11 cellular contexts compared by ENCODE assay signal in the genomic region with DNA sequence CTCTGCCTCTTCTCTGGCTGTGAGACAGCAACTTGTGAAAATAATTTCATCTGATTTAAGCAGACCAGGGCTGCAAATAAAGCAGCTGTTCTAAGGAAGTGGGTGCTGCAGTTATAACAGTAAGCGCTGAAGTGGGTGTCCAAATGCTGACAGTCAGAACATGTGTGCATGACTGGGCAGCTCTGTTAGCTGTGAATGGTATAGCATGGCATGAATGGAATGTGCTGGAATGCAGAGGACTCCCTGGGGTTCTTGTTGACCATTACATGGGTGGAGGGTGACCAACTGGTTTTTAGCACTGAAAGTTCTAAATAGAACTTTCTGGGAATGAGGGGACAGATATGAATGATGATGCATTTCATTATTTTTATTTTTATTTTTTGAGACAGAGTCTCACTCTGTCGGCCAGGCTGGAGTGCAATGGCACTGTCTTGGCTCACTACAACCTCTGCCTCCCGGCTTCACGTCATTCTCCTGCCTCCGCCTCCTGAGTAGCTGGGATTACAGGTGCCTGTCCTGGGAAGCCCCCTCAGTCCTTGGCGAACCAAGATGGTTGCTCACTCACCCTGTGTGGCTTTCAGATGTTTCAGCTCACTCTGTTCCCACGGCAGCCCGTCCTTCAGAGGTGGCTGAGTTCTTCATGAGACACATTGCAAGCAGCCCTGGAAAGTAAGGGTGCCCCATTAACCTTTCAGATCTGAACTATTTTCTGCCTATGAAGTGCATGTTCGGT.
DNase-seq lines count a peak whose midpoint lies in the region; ATAC-seq, FAIRE-seq and TF ChIP-seq lines count a peak whose summit lies in the region.
"Had no signal": no experiment of that assay in that cellular context is flagged by ENCODE, and none has a peak within 500 bp of the region (broad histone marks: within the 10 kb centered on the region; RNA-seq: fewer than 3 reads in every experiment).

No MANE protein-coding gene starts in this region.

- H3K4me3 ChIP-seq in SK-N-SH (ENCODE audit: low read depth in 2 of 2, low read length in 1 of 2) (no peak overlapping the region), gastroesophageal sphincter (no peak overlapping the region), pancreas (no peak overlapping the region)

- peaks cover 0 to 5% of the 10 kb centered on the region in 2 experiments for H3K36me3 ChIP-seq in SK-N-SH (replicated peaks in 1 of 2; ENCODE audit: control insufficient read depth in 1 of 2, insufficient read depth in 2 of 2, low read length in 1 of 2)
- H3K36me3 ChIP-seq in gastroesophageal sphincter: no peaks in the 10 kb centered on the region
- H3K36me3 ChIP-seq in pancreas: no peaks in the 10 kb centered on the region

- H3K9me2 ChIP-seq in SK-N-SH: no peaks in the 10 kb centered on the region

- peak; percentile 88 for DNase-seq in Daoy (ENCODE audit: low read depth)
- no peak for DNase-seq in SK-N-SH
- peak in 4 of 6 donors; percentile 21 to 55 (median 32) for DNase-seq in pancreas
- DNase-seq in DMS53 treated with DMSO at 0.1 percent for 48 hours (lab: John Stamatoyannopoulos, UW; ENCODE audit: unreplicated experiment): no peak
- DNase-seq in activated effector memory CD4-positive, alpha-beta T cell treated with anti-CD3 and anti-CD28 coated beads, Interleukin-2, amount 50 U/mL, for 16 hours: no peak
- DNase-seq in NCI-H2081 (lab: John Stamatoyannopoulos, UW): no peak
- DNase-seq: central memory CD4-positive, alpha-beta T cell had no signal

- 72% methylated on average over 9 of the region's 9 CpGs for WGBS in SK-N-SH (ENCODE audit: low lambda C conversion rate)
- WGBS in gastroesophageal sphincter (ENCODE audit: low coverage in 1 of 2), 2 donors: 53 to 59% methylated on average over 3 to 7 of the region's 9 CpGs
- 43 to 54% methylated on average over 9 of the region's 9 CpGs for WGBS in pancreas, 2 donors

- H4K20me1 ChIP-seq in SK-N-SH (ENCODE audit: insufficient read depth): no peaks in the 10 kb centered on the region

- H3F3A ChIP-seq in SK-N-SH (replicated peaks; ENCODE audit: insufficient read depth): no peaks in the 10 kb centered on the region

- peak; percentile 80 for ATAC-seq in gastroesophageal sphincter
- peak; percentile 82 to 95 (median 90) for ATAC-seq in pancreas
- ATAC-seq in HG02623 (IDR thresholded peaks at IDR 0.05; ENCODE audit: unreplicated experiment): no peak
- ATAC-seq: stimulated activated memory B cell treated with anti-CD40 and anti-IgM and Interleukin-4, amounts not matched to agents 10 μg/mL and 1 μg/mL and 100 μg/mL, for 72 hours had no signal

- TF ChIP-seq EP300 in SK-N-SH (IDR thresholded peaks at IDR 0.05; ENCODE audit: borderline replicate concordance in 1 of 2, low read depth in 1 of 2, low read length in 1 of 2) (peak in 1 of 2 experiments; percentile 91; a peak in 2 of 4 replicates), gastroesophageal sphincter (IDR thresholded peaks at IDR 0.05) (no peak)

- intact Hi-C loops in pancreas (cut with DNase I): no loop called here

- no peak overlapping the region for H3K9ac ChIP-seq in SK-N-SH

- peak overlapping the region; percentile 31 for H3K4me2 ChIP-seq in SK-N-SH

- no peak for TF ChIP-seq CTCF in SK-N-SH (IDR thresholded peaks at IDR 0.05)
- TF ChIP-seq CTCF in gastroesophageal sphincter (IDR thresholded peaks at IDR 0.05): no peak
- no peak for TF ChIP-seq CTCF in pancreas (IDR thresholded peaks at IDR 0.05)

- H3K27me3 ChIP-seq in SK-N-SH (ENCODE audit: insufficient read depth) (no peaks in the 10 kb centered on the region), gastroesophageal sphincter (no peaks in the 10 kb centered on the region), pancreas (no peaks in the 10 kb centered on the region)

- no peaks in the 10 kb centered on the region for H3K79me2 ChIP-seq in SK-N-SH (ENCODE audit: insufficient read depth)

- H3K4me1 ChIP-seq in SK-N-SH (ENCODE audit: control insufficient read depth in 1 of 2, insufficient read depth in 2 of 2, low read depth in 1 of 2, low read length in 1 of 2): peaks cover 7 to 15% of the 10 kb centered on the region in 2 experiments; a peak in 3 of 4 replicates
- H3K4me1 ChIP-seq in gastroesophageal sphincter: peaks cover 0 to 13% (median 0%) of the 10 kb centered on the region in 3 donors
- H3K4me1 ChIP-seq in pancreas: no peaks in the 10 kb centered on the region

- TF ChIP-seq POLR2A in gastroesophageal sphincter (IDR thresholded peaks at IDR 0.05): no peak

- no peak for TF ChIP-seq RAD21 in SK-N-SH (IDR thresholded peaks at IDR 0.05; ENCODE audit: low read length)

- FAIRE-seq in pancreas (lab: Jason Lieb, UNC): no peak
- FAIRE-seq: G401.6 had no signal

- CTCF ChIA-PET in SK-N-SH (lab: Yijun Ruan, JAX): interaction anchor here (1.2 kb wide), 1 partner anchor 9 kb away, joined by 3 read pairs; no protein-coding TSS in a partner anchor

- POLR2A ChIA-PET in SK-N-SH (lab: Yijun Ruan, JAX): no interaction called here

- H3K9me3 ChIP-seq in SK-N-SH (no peaks in the 10 kb centered on the region), gastroesophageal sphincter (peaks cover 0 to 14% (median 0%) of the 10 kb centered on the region in 3 donors), pancreas (no peaks in the 10 kb centered on the region)

- H2AFZ ChIP-seq in SK-N-SH (ENCODE audit: low read depth): no peak overlapping the region

- H3K27ac ChIP-seq in SK-N-SH (ENCODE audit: low read depth in 2 of 2, low read length in 1 of 2) (peak overlapping the region in 1 of 2 experiments; percentile 53; a peak in 2 of 4 replicates), gastroesophageal sphincter (peak overlapping the region in 2 of 4 donors; percentile 34 to 35), pancreas (peak overlapping the region; percentile 31 to 58 (median 46))

TF ChIP-seq in SK-N-SH, 30 proteins besides CTCF, POLR2A, EP300 and RAD21 (continues in another document):
- TF ChIP-seq, protein P1, sequence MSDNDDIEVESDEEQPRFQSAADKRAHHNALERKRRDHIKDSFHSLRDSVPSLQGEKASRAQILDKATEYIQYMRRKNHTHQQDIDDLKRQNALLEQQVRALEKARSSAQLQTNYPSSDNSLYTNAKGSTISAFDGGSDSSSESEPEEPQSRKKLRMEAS (IDR thresholded peaks at IDR 0.05; ENCODE audit: low read depth): peak; percentile 87
- TF ChIP-seq, protein P2, sequence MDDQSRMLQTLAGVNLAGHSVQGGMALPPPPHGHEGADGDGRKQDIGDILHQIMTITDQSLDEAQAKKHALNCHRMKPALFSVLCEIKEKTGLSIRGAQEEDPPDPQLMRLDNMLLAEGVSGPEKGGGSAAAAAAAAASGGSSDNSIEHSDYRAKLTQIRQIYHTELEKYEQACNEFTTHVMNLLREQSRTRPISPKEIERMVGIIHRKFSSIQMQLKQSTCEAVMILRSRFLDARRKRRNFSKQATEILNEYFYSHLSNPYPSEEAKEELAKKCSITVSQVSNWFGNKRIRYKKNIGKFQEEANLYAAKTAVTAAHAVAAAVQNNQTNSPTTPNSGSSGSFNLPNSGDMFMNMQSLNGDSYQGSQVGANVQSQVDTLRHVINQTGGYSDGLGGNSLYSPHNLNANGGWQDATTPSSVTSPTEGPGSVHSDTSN (IDR thresholded peaks at IDR 0.05): peak; percentile 79
- peak; percentile 79; the same call in 1 of the 2 replicates for TF ChIP-seq SIN3A (IDR thresholded peaks at IDR 0.05; ENCODE audit: borderline replicate concordance, low read depth, low read length)
- no peak for TF ChIP-seq FOXM1 (IDR thresholded peaks at IDR 0.05; ENCODE audit: low read depth)
- TF ChIP-seq CHD2 (IDR thresholded peaks at IDR 0.05; ENCODE audit: low read length, partially characterized antibody): no peak
- TF ChIP-seq, protein P3, sequence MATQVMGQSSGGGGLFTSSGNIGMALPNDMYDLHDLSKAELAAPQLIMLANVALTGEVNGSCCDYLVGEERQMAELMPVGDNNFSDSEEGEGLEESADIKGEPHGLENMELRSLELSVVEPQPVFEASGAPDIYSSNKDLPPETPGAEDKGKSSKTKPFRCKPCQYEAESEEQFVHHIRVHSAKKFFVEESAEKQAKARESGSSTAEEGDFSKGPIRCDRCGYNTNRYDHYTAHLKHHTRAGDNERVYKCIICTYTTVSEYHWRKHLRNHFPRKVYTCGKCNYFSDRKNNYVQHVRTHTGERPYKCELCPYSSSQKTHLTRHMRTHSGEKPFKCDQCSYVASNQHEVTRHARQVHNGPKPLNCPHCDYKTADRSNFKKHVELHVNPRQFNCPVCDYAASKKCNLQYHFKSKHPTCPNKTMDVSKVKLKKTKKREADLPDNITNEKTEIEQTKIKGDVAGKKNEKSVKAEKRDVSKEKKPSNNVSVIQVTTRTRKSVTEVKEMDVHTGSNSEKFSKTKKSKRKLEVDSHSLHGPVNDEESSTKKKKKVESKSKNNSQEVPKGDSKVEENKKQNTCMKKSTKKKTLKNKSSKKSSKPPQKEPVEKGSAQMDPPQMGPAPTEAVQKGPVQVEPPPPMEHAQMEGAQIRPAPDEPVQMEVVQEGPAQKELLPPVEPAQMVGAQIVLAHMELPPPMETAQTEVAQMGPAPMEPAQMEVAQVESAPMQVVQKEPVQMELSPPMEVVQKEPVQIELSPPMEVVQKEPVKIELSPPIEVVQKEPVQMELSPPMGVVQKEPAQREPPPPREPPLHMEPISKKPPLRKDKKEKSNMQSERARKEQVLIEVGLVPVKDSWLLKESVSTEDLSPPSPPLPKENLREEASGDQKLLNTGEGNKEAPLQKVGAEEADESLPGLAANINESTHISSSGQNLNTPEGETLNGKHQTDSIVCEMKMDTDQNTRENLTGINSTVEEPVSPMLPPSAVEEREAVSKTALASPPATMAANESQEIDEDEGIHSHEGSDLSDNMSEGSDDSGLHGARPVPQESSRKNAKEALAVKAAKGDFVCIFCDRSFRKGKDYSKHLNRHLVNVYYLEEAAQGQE (IDR thresholded peaks at IDR 0.05; ENCODE audit: low read depth, low read length): peak; percentile 80
- peak; percentile 97 for TF ChIP-seq TEAD4 (IDR thresholded peaks at IDR 0.05; ENCODE audit: borderline replicate concordance, insufficient read depth)
- TF ChIP-seq POLR2AphosphoS5 (IDR thresholded peaks at IDR 0.05; ENCODE audit: low read depth, low read length): peak; percentile 67; the same call in 1 of the 2 replicates
- no peak; the same call in 1 of the 2 replicates for TF ChIP-seq MXI1 (IDR thresholded peaks at IDR 0.05; ENCODE audit: low read depth, low read length)
- no peak for TF ChIP-seq GATA2 (CRISPR knock-in tag; IDR thresholded peaks at IDR 0.05)
- TF ChIP-seq RCOR1 (IDR thresholded peaks at IDR 0.05; ENCODE audit: low read length): no peak
- TF ChIP-seq NFIC (IDR thresholded peaks at IDR 0.05; ENCODE audit: borderline replicate concordance): peak; percentile 70; the same call in 1 of the 2 replicates
- no peak for TF ChIP-seq SMC3 (IDR thresholded peaks at IDR 0.05; ENCODE audit: low read depth, low read length)
- TF ChIP-seq JUND (IDR thresholded peaks at IDR 0.05): peak; percentile 83

Comparison
In these comparisons a context has a peak if more than half of its experiments do, and no peak if none do; other contexts are left out.
1. DNase-seq: peak in Daoy (single experiment) and pancreas (4 of 6); none in SK-N-SH (single experiment), DMS53 treated with DMSO at 0.1 percent for 48 hours (single experiment), activated effector memory CD4-positive, alpha-beta T cell treated with anti-CD3 and anti-CD28 coated beads, Interleukin-2, amount 50 U/mL, for 16 hours (single experiment) and NCI-H2081 (0 of 2).